Comparison of ENCODE assay signal across 12 cellular contexts in the genomic region with DNA sequence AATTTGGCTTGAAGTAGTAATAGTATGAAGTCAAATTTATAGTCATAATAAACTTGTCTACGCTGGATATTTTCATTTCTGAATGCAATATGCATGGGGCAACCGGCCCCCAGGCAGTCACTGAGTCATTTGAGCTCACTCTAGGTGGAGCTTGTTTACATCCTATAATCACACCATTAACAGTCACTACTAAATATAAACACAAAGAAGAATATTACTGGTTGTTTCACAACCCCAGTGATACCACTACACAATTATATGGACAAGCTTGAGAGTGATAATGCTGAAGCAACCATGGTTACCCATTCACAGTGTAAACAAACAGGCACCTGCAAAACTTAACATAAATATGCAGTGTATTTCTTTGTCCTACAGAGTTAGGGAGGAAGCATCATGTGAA.
DNase-seq lines count a peak whose midpoint lies in the region; ATAC-seq, FAIRE-seq and TF ChIP-seq lines count a peak whose summit lies in the region.
"Had no signal": no experiment of that assay in that cellular context is flagged by ENCODE, and none has a peak within 500 bp of the region (broad histone marks: within the 10 kb centered on the region; RNA-seq: fewer than 3 reads in every experiment).

No MANE protein-coding gene starts in this region.

- FAIRE-seq in small intestine (lab: Jason Lieb, UNC) = no peak
- FAIRE-seq: GM12892 had no signal

- no peaks in the 10 kb centered on the region; the same call in 1 of the 2 replicates for H3K27me3 Mint-ChIP-seq in HFFc6 (ENCODE audit: insufficient read depth)

- H3K27ac Mint-ChIP-seq in HFFc6 = peak overlapping the region; percentile 10; the same call in 1 of the 2 replicates

- H3K4me1 Mint-ChIP-seq in HFFc6 (ENCODE audit: low read depth) = peaks cover 47% of the 10 kb centered on the region

- no peaks in the 10 kb centered on the region for H3K36me3 ChIP-seq in esophagus squamous epithelium
- H3K36me3 ChIP-seq in small intestine (ENCODE audit: control insufficient read depth in 2 of 2, insufficient read depth in 2 of 2, low read length in 2 of 2) = no peaks in the 10 kb centered on the region
- H3K36me3 ChIP-seq: heart right ventricle had no signal

- H3K27ac ChIP-seq in esophagus squamous epithelium (no peak overlapping the region), small intestine (ENCODE audit: low read depth in 1 of 2, low read length in 1 of 2) (no peak overlapping the region)

- H3K9me3 Mint-ChIP-seq in HFFc6 = no peaks in the 10 kb centered on the region

- DNase-seq in HFFc6 (peak; percentile 47), NCI-H1436 treated with DMSO at 0.1 percent for 48 hours (lab: John Stamatoyannopoulos, UW) (peak; percentile 76), erythroblast (lab: John Stamatoyannopoulos, UW) (peak; percentile 74 to 84), hypothalamus (lab: John Stamatoyannopoulos, UW) (no peak), esophagus squamous epithelium (lab: John Stamatoyannopoulos, UW) (no peak), small intestine (no peak)
- DNase-seq: heart right ventricle, NCI-H2171, retina had no signal

- H3K4me3 Mint-ChIP-seq in HFFc6 = no peak overlapping the region; the same call in 1 of the 2 replicates

- TF ChIP-seq CTCF in HFFc6 (IDR thresholded peaks at IDR 0.05) (no peak), esophagus squamous epithelium (IDR thresholded peaks at IDR 0.05) (no peak)

- TF ChIP-seq POLR2A in erythroblast (IDR thresholded peaks at IDR 0.05; ENCODE audit: low read length) (no peak), esophagus squamous epithelium (IDR thresholded peaks at IDR 0.05) (no peak)

- H3K27me3 ChIP-seq in esophagus squamous epithelium (no peaks in the 10 kb centered on the region), small intestine (ENCODE audit: control insufficient read depth in 2 of 2, insufficient read depth in 2 of 2, low read length in 2 of 2) (no peaks in the 10 kb centered on the region)
- H3K27me3 ChIP-seq: heart right ventricle had no signal

- ATAC-seq in GM18517 (IDR thresholded peaks at IDR 0.05; ENCODE audit: unreplicated experiment) = peak; percentile 91
- no peak for ATAC-seq in SK-N-SH treated with all-trans-retinoic acid at 6 μM for 48 hours

- 33 to 36% methylated on average over 2 of the region's 2 CpGs for WGBS in esophagus squamous epithelium, 2 donors
- WGBS in small intestine, 3 donors = 69 to 73% (median 71%) methylated on average over 2 of the region's 2 CpGs

- no peak overlapping the region for H3K4me3 ChIP-seq in esophagus squamous epithelium
- no peak overlapping the region for H3K4me3 ChIP-seq in small intestine (ENCODE audit: low read depth in 1 of 2, low read length in 2 of 2)
- H3K4me3 ChIP-seq: heart right ventricle had no signal

- peaks cover 0 to 5% (median 0%) of the 10 kb centered on the region in 3 donors for H3K4me1 ChIP-seq in esophagus squamous epithelium
- no peaks in the 10 kb centered on the region for H3K4me1 ChIP-seq in small intestine (ENCODE audit: control insufficient read depth in 2 of 2, insufficient read depth in 1 of 2, low read depth in 1 of 2, low read length in 1 of 2)

- H3K9me3 ChIP-seq in esophagus squamous epithelium = no peaks in the 10 kb centered on the region
- H3K9me3 ChIP-seq in small intestine (ENCODE audit: control insufficient read depth, low read depth) = no peaks in the 10 kb centered on the region
- H3K9me3 ChIP-seq: heart right ventricle had no signal

- intact Hi-C loops in esophagus squamous epithelium (cut with DNase I) = no loop called here

- no peaks in the 10 kb centered on the region for H3K36me3 Mint-ChIP-seq in HFFc6 (ENCODE audit: low read depth)

TF ChIP-seq in SK-N-SH treated with all-trans-retinoic acid at 6 μM for 48 hours, 23 proteins besides CTCF, POLR2A, EP300 and RAD21:
- TF ChIP-seq, protein P1, sequence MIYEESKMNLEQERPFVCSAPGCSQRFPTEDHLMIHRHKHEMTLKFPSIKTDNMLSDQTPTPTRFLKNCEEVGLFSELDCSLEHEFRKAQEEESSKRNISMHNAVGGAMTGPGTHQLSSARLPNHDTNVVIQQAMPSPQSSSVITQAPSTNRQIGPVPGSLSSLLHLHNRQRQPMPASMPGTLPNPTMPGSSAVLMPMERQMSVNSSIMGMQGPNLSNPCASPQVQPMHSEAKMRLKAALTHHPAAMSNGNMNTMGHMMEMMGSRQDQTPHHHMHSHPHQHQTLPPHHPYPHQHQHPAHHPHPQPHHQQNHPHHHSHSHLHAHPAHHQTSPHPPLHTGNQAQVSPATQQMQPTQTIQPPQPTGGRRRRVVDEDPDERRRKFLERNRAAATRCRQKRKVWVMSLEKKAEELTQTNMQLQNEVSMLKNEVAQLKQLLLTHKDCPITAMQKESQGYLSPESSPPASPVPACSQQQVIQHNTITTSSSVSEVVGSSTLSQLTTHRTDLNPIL (CRISPR knock-in tag; IDR thresholded peaks at IDR 0.05; ENCODE audit: low read depth) = no peak
- TF ChIP-seq RARB (CRISPR knock-in tag; IDR thresholded peaks at IDR 0.05) (no peak), ZNF565 (CRISPR knock-in tag; conservative IDR thresholded peaks at IDR 0.05; ENCODE audit: low read depth) (no peak), BACH2 (CRISPR knock-in tag; IDR thresholded peaks at IDR 0.05; ENCODE audit: borderline replicate concordance) (no peak), ZNF70 (CRISPR knock-in tag; IDR thresholded peaks at IDR 0.05) (no peak), PPARA (CRISPR knock-in tag; IDR thresholded peaks at IDR 0.05; ENCODE audit: borderline replicate concordance) (no peak), ESRRG (CRISPR knock-in tag; IDR thresholded peaks at IDR 0.05) (no peak), CSDC2 (CRISPR knock-in tag; IDR thresholded peaks at IDR 0.05) (no peak), SNAI2 (CRISPR knock-in tag; IDR thresholded peaks at IDR 0.05) (no peak)
- TF ChIP-seq, protein P2, sequence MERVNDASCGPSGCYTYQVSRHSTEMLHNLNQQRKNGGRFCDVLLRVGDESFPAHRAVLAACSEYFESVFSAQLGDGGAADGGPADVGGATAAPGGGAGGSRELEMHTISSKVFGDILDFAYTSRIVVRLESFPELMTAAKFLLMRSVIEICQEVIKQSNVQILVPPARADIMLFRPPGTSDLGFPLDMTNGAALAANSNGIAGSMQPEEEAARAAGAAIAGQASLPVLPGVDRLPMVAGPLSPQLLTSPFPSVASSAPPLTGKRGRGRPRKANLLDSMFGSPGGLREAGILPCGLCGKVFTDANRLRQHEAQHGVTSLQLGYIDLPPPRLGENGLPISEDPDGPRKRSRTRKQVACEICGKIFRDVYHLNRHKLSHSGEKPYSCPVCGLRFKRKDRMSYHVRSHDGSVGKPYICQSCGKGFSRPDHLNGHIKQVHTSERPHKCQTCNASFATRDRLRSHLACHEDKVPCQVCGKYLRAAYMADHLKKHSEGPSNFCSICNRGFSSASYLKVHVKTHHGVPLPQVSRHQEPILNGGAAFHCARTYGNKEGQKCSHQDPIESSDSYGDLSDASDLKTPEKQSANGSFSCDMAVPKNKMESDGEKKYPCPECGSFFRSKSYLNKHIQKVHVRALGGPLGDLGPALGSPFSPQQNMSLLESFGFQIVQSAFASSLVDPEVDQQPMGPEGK (CRISPR knock-in tag; IDR thresholded peaks at IDR 0.05; ENCODE audit: borderline replicate concordance) = no peak
- TF ChIP-seq, protein P3, sequence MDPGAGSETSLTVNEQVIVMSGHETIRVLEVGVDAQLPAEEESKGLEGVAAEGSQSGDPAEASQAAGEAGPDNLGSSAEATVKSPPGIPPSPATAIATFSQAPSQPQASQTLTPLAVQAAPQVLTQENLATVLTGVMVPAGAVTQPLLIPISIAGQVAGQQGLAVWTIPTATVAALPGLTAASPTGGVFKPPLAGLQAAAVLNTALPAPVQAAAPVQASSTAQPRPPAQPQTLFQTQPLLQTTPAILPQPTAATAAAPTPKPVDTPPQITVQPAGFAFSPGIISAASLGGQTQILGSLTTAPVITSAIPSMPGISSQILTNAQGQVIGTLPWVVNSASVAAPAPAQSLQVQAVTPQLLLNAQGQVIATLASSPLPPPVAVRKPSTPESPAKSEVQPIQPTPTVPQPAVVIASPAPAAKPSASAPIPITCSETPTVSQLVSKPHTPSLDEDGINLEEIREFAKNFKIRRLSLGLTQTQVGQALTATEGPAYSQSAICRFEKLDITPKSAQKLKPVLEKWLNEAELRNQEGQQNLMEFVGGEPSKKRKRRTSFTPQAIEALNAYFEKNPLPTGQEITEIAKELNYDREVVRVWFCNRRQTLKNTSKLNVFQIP (CRISPR knock-in tag; IDR thresholded peaks at IDR 0.05; ENCODE audit: borderline replicate concordance, low read depth) = no peak

Comparison
In these comparisons a context has a peak if more than half of its experiments do, and no peak if none do; other contexts are left out.
1. DNase-seq: peak in HFFc6 (single experiment), NCI-H1436 treated with DMSO at 0.1 percent for 48 hours (single experiment) and erythroblast (2 of 2); none in hypothalamus (0 of 51), esophagus squamous epithelium (single experiment) and small intestine (single experiment).